ENCODE assay signal across 8 cellular contexts in the genomic region with DNA sequence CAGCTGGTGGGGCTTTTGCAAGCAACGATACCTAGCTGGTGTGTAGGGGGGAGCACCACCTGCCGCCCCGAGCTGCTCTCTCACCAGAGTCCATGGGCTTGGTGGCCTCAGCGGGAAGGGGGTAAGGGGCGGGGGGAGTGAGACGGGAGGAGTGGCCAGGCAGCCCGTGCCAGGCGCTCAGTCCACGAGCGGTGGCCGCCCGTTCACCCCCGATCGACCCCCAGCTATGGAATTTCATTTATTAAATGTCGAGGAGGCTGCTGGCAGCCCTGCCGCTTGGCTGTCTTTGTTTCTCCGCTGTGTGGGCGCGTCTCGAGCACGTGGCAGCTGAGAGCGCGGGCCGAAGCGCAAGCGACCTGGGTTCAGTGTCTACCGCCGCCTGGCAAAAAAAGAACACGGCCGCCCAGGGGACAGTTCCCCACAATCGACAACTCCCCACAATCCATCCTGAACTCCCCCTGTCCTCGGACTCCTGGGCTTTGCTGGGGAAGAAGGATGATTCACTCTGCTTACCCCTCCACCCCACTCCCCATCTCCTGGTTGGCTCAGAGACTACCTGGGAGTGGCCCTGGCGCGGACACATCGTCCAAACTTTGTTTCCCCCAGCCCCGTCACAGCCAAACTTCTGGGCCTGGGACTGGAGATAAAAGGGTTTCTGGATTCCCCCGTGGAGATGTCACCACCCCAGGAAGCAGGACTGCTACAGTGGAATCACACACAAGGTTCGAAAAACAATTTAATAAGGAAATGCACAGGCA. TPM values are rescaled to one million over a fixed set of nuclear protein-coding genes. Genes with fewer than 3 reads are reported as not detected.
DNase-seq lines count a peak whose midpoint lies in the region; ATAC-seq and TF ChIP-seq lines count a peak whose summit lies in the region.

No MANE protein-coding gene starts in this region.

- no peak for TF ChIP-seq POLR2A in testis (IDR thresholded peaks at IDR 0.05)

- H3K27me3 ChIP-seq in SU-DHL-6 (ENCODE audit: low read length) (no peaks in the 10 kb centered on the region), testis (no peaks in the 10 kb centered on the region)

- H3K36me3 Mint-ChIP-seq in dendritic cell treated with granulocyte-macrophage colony-stimulating factor and Interleukin-4, amounts not matched to agents 40 ng/mL and 50 ng/mL, for 4 days (ENCODE audit: low read depth): peaks cover 10% of the 10 kb centered on the region

- no peaks in the 10 kb centered on the region; the same call in 1 of the 2 replicates for H4K20me1 ChIP-seq in SU-DHL-6 (ENCODE audit: low read depth, low read length)

- no peaks in the 10 kb centered on the region for H3K9me3 Mint-ChIP-seq in dendritic cell treated with granulocyte-macrophage colony-stimulating factor and Interleukin-4, amounts not matched to agents 40 ng/mL and 50 ng/mL, for 4 days

- peaks cover 39% of the 10 kb centered on the region for H3K27me3 Mint-ChIP-seq in dendritic cell treated with granulocyte-macrophage colony-stimulating factor and Interleukin-4, amounts not matched to agents 40 ng/mL and 50 ng/mL, for 4 days

- H3K9me3 ChIP-seq in SU-DHL-6 (ENCODE audit: insufficient read depth, low read length) (no peaks in the 10 kb centered on the region), testis (no peaks in the 10 kb centered on the region)

- H3K27ac ChIP-seq in SU-DHL-6 (ENCODE audit: low read depth, low read length) (peak overlapping the region; percentile 78), testis (peak overlapping the region; percentile 48 to 70)

- peak overlapping the region; percentile 71 for H3K27ac Mint-ChIP-seq in dendritic cell treated with granulocyte-macrophage colony-stimulating factor and Interleukin-4, amounts not matched to agents 40 ng/mL and 50 ng/mL, for 4 days

- peak overlapping the region; percentile 93 for H3K4me2 ChIP-seq in SU-DHL-6 (ENCODE audit: low read depth, low read length, poor library complexity, severe bottlenecking)

- ATAC-seq in GM19035 (IDR thresholded peaks at IDR 0.05; ENCODE audit: unreplicated experiment) (no peak), HG02970 (IDR thresholded peaks at IDR 0.05; ENCODE audit: low FRiP score, unreplicated experiment) (no peak)

- TF ChIP-seq CTCF in SU-DHL-6 (IDR thresholded peaks at IDR 0.05; ENCODE audit: insufficient read depth, low read length, poor library complexity, severe bottlenecking) (no peak), testis (IDR thresholded peaks at IDR 0.05) (no peak)

- no peaks in the 10 kb centered on the region for H3K36me3 ChIP-seq in SU-DHL-6 (ENCODE audit: low read length)
- no peaks in the 10 kb centered on the region for H3K36me3 ChIP-seq in testis (ENCODE audit: low read depth, missing control alignments)

- peak overlapping the region; percentile 88 for H3K9ac ChIP-seq in SU-DHL-6 (ENCODE audit: low read length)

- peak overlapping the region; percentile 51 for H3K4me3 Mint-ChIP-seq in dendritic cell treated with granulocyte-macrophage colony-stimulating factor and Interleukin-4, amounts not matched to agents 40 ng/mL and 50 ng/mL, for 4 days

- H3K79me2 ChIP-seq in SU-DHL-6 (ENCODE audit: insufficient read depth, low read length): peaks cover 29% of the 10 kb centered on the region

- intact Hi-C loops in dendritic cell treated with granulocyte-macrophage colony-stimulating factor and Interleukin-4, amounts not matched to agents 40 ng/mL and 50 ng/mL, for 4 days (cut with micrococcal nuclease): no loop called here
- intact Hi-C loops in testis (cut with DNase I; ENCODE audit: low total_unique reads): no loop called here

- H3K4me3 ChIP-seq in SU-DHL-6 (ENCODE audit: insufficient read depth, low read length, poor library complexity, severe bottlenecking) (peak overlapping the region; percentile 23), testis (peak overlapping the region; percentile 7 to 49)

- DNase-seq in COR-L47 (lab: John Stamatoyannopoulos, UW) (peak; percentile 73), HuH-7.5 (ENCODE audit: low spot score) (peak; percentile 80), medulla oblongata (ENCODE audit: extremely low spot score) (peak; percentile 48), testis (peak; percentile 74)

- no peaks in the 10 kb centered on the region for H3K9me2 ChIP-seq in SU-DHL-6 (replicated peaks; ENCODE audit: insufficient read depth, low read length)

- peaks cover 64% of the 10 kb centered on the region for H3K4me1 ChIP-seq in testis

- H3F3A ChIP-seq in SU-DHL-6 (ENCODE audit: insufficient read depth): peaks cover 27% of the 10 kb centered on the region

- H3K4me1 Mint-ChIP-seq in dendritic cell treated with granulocyte-macrophage colony-stimulating factor and Interleukin-4, amounts not matched to agents 40 ng/mL and 50 ng/mL, for 4 days (ENCODE audit: low read depth): peaks cover 70% of the 10 kb centered on the region

- 0 to 1% methylated on average over 23 to 36 of the region's 38 CpGs for WGBS in testis, 2 donors

- peak overlapping the region; percentile 86 for H2AFZ ChIP-seq in SU-DHL-6 (ENCODE audit: low read depth, low read length, severe bottlenecking)

RNA-seq across cellular contexts. Expression of gene GIT1, which starts 1.7 kb away (rescaled TPM):
- 100 to 1,000 TPM; 156 to 169 TPM for total RNA-seq in testis
- polyA plus RNA-seq in testis (ENCODE audit: insufficient read depth, low read depth, low replicate concordance): 220 TPM

RNA-seq across cellular contexts. Expression of gene ANKRD13B, which starts 1.8 kb away (rescaled TPM):
- total RNA-seq in testis: 10 to 100 TPM; 48.8 to 59.8 TPM
- polyA plus RNA-seq in testis (ENCODE audit: insufficient read depth, low read depth, low replicate concordance): 32.8 TPM

RNA-seq across cellular contexts. Expression of gene TP53I13, which starts 22.7 kb away (rescaled TPM):
- 10 to 100 TPM; 72.3 to 89.6 TPM for total RNA-seq in testis
- 86.3 TPM for polyA plus RNA-seq in testis (ENCODE audit: insufficient read depth, low read depth, low replicate concordance)

RNA-seq across cellular contexts. Expression of gene ABHD15, which starts 24.3 kb away (rescaled TPM):
- total RNA-seq in testis: 1 to 10 TPM; 5.7 to 7.1 TPM
- 4.5 TPM for polyA plus RNA-seq in testis (ENCODE audit: insufficient read depth, low read depth, low replicate concordance)

RNA-seq across cellular contexts. Expression of gene CORO6, which starts 31.6 kb away (rescaled TPM):
- 10 to 100 TPM; 11.7 to 15.5 TPM for total RNA-seq in testis
- polyA plus RNA-seq in testis (ENCODE audit: insufficient read depth, low read depth, low replicate concordance): 6.3 TPM
